Comparison of ENCODE assay signal across 21 cellular contexts in the genomic region with DNA sequence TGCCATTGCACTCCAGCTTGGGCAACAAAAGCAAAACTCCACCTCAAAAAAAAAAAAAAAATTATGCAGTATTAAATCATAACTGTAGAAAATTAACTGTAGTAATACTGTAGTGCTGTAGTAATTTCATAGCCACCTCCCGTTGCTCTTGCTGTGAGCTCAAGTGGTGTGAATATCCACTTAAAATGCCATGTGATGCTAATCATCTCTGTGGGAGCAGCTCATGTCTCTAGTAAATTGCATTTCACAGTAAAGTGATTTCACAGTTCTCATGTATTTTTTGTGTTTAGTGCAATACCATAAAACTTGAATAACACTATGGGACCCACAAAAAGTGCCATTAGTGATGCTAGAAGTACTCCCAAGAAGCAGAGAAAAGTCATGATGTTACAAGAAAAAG. TPM values are rescaled to one million over a fixed set of nuclear protein-coding genes. Genes with fewer than 3 reads are reported as not detected.
"Had no signal": no experiment of that assay in that cellular context is flagged by ENCODE, and none has a peak within 500 bp of the region (broad histone marks: within the 10 kb centered on the region; RNA-seq: fewer than 3 reads in every experiment).

No MANE protein-coding gene starts in this region.

- DNase-seq: activated CD4-positive, alpha-beta T cell treated with anti-CD3 and anti-CD28 coated beads for 1 hour; activated CD4-positive, alpha-beta T cell treated with anti-CD3 and anti-CD28 coated beads, Interleukin-2, amount 50 U/mL, for 4 hours; activated naive CD4-positive, alpha-beta T cell treated with anti-CD3 and anti-CD28 coated beads for 36 hours; activated naive CD8-positive, alpha-beta T cell treated with anti-CD3 and anti-CD28 coated beads, Interleukin-2, amount 50 U/mL, for 24 hours; aorta; dermis blood vessel endothelial cell; effector memory CD8-positive, alpha-beta T cell; foreskin keratinocyte; kidney glomerular epithelial cell; mesenchymal stem cell; right cardiac atrium; small intestine; stimulated activated CD4-positive, alpha-beta T cell treated with anti-CD3 and anti-CD28 coated beads, Interleukin-4, amount 100 ng/mL, for 24 hours; stimulated activated naive CD4-positive, alpha-beta T cell; tibial artery had no signal

- H3K9me3 ChIP-seq: tibial artery had no signal

- H3K4me3 ChIP-seq: tibial artery had no signal

- H3K36me3 ChIP-seq: tibial artery had no signal

- ATAC-seq: activated naive CD8-positive, alpha-beta T cell treated with anti-CD3 and anti-CD28 coated beads, Interleukin-2, amount 50 U/mL, for 24 hours; activated T-helper 17 cell treated with anti-CD3 and anti-CD28 coated beads, Interleukin-2, amount 50 U/mL, for 72 hours; effector memory CD8-positive, alpha-beta T cell; foreskin keratinocyte; natural killer cell treated with Interleukin-12 subunit alpha and Interleukin-12 subunit beta and Interleukin-15 and Interleukin-18, amount 100 ng/mL, for 72 hours; right cardiac atrium had no signal

- H3K4me1 ChIP-seq: foreskin keratinocyte, tibial artery had no signal

RNA-seq across cellular contexts. Expression of a gene that starts 14.4 kb away (rescaled TPM):
- total RNA-seq: activated naive CD4-positive, alpha-beta T cell treated with anti-CD3 and anti-CD28 coated beads for 36 hours; activated T-helper 17 cell treated with anti-CD3 and anti-CD28 coated beads, Interleukin-2, amount 50 U/mL, for 72 hours; aorta; chondrocyte; dermis blood vessel endothelial cell; foreskin keratinocyte; liver; natural killer cell treated with Interleukin-12 subunit alpha and Interleukin-12 subunit beta and Interleukin-15 and Interleukin-18, amount 100 ng/mL, for 72 hours; progenitor cell of endocrine pancreas; right cardiac atrium; subcutaneous adipose tissue had no signal
